In the genomic region with DNA sequence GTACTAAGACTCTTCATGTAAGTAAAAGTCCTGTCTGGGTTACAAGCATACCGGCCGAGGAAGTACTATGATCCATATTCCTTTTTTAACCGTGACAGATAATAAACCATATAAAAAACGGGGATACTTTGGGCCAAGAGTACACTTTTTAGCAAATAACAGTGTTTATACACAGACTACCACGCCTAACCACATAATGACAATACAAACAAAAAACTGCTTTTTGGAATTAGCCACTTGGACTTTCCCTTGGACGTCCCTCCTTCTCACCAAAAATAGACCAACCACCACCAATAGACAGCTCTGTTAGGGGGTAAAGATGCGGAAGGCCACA, we compare ENCODE assay signal across 8 cellular contexts. TPM values are rescaled to one million over a fixed set of nuclear protein-coding genes. Genes with fewer than 3 reads are reported as not detected.
DNase-seq lines count a peak whose midpoint lies in the region; ATAC-seq and TF ChIP-seq lines count a peak whose summit lies in the region.

No MANE protein-coding gene starts in this region.

- ATAC-seq in lung (ENCODE audit: insufficient read depth, low FRiP score), result peak; percentile 3
- ATAC-seq in HG02981 (IDR thresholded peaks at IDR 0.05; ENCODE audit: unreplicated experiment), result no peak

- peaks cover 0 to 9% of the 10 kb centered on the region in 2 donors for H3K4me1 ChIP-seq in lung (ENCODE audit: control insufficient read depth in 2 of 2, insufficient read depth in 2 of 2, low read length in 2 of 2)

- H3K4me1 Mint-ChIP-seq in activated naive CD4-positive, alpha-beta T cell treated with anti-CD3 and anti-CD28 coated beads, Interleukin-2, amount 10 ng/mL, durations not matched to agents 7 days and 5 days, result peaks cover 41% of the 10 kb centered on the region
- H3K4me1 Mint-ChIP-seq in type B pancreatic cell (ENCODE audit: unreplicated experiment), result peaks cover 18% of the 10 kb centered on the region

- peaks cover 18% of the 10 kb centered on the region for H3K36me3 Mint-ChIP-seq in activated naive CD4-positive, alpha-beta T cell treated with anti-CD3 and anti-CD28 coated beads, Interleukin-2, amount 10 ng/mL, durations not matched to agents 7 days and 5 days
- peaks cover 5% of the 10 kb centered on the region for H3K36me3 Mint-ChIP-seq in type B pancreatic cell

- 14 to 22% methylated on average over 7 of the region's 7 CpGs for WGBS in lung, 2 donors

- H3K27me3 Mint-ChIP-seq in activated naive CD4-positive, alpha-beta T cell treated with anti-CD3 and anti-CD28 coated beads, Interleukin-2, amount 10 ng/mL, durations not matched to agents 7 days and 5 days, result peaks cover 4% of the 10 kb centered on the region
- H3K27me3 Mint-ChIP-seq in type B pancreatic cell, result peaks cover 20% of the 10 kb centered on the region

- TF ChIP-seq CTCF in astrocyte of the spinal cord (IDR thresholded peaks at IDR 0.05; ENCODE audit: low read depth, low read length), result no peak
- no peak for TF ChIP-seq CTCF in lung (IDR thresholded peaks at IDR 0.05; ENCODE audit: control extremely low read depth, extremely low read depth)
- TF ChIP-seq CTCF in type B pancreatic cell (conservative IDR thresholded peaks at IDR 0.05), result no peak

- H3K36me3 ChIP-seq in lung (ENCODE audit: control insufficient read depth in 2 of 2, insufficient read depth in 2 of 2, low read length in 2 of 2), result no peaks in the 10 kb centered on the region

- no peaks in the 10 kb centered on the region for H3K27me3 ChIP-seq in lung (ENCODE audit: control insufficient read depth, insufficient read depth)

- in situ Hi-C loops in astrocyte of the spinal cord (cut with HindIII; ENCODE audit: low sequenced_read_pairs), result no loop called here
- in situ Hi-C loops in ACHN (cut with HindIII; ENCODE audit: low pct_ligation_motif_present, low pct_unique_long_range_greater_than_20kb, low sequenced_read_pairs), result no loop called here

- peak overlapping the region; percentile 93 for H3K27ac Mint-ChIP-seq in activated naive CD4-positive, alpha-beta T cell treated with anti-CD3 and anti-CD28 coated beads, Interleukin-2, amount 10 ng/mL, durations not matched to agents 7 days and 5 days
- H3K27ac Mint-ChIP-seq in type B pancreatic cell, result peak overlapping the region; percentile 50

- H3K4me3 Mint-ChIP-seq in activated naive CD4-positive, alpha-beta T cell treated with anti-CD3 and anti-CD28 coated beads, Interleukin-2, amount 10 ng/mL, durations not matched to agents 7 days and 5 days, result peak overlapping the region; percentile 95
- H3K4me3 Mint-ChIP-seq in type B pancreatic cell, result peak overlapping the region; percentile 99

- no peak for DNase-seq in activated naive CD4-positive, alpha-beta T cell treated with anti-CD3 and anti-CD28 coated beads, Interleukin-2, amount 10 ng/mL, durations not matched to agents 7 days and 5 days
- DNase-seq in activated naive CD4-positive, alpha-beta T cell treated with anti-CD3 and anti-CD28 coated beads, Interleukin-2, amount 50 U/mL, for 16 hours, result no peak
- DNase-seq in astrocyte of the spinal cord (ENCODE audit: low read depth, low spot score) (no peak), lung (ENCODE audit: low spot score) (no peak), type B pancreatic cell (ENCODE audit: extremely low spot score, unreplicated experiment) (no peak), NCI-H1436 treated with DMSO at 0.1 percent for 48 hours (lab: John Stamatoyannopoulos, UW) (no peak), ACHN (no peak)

- CTCF ChIA-PET in activated naive CD4-positive, alpha-beta T cell treated with anti-CD3 and anti-CD28 coated beads, Interleukin-2, amount 10 ng/mL, durations not matched to agents 7 days and 5 days (lab: Charles Lee), result interaction anchor here (0.8 kb wide), 1 partner anchor 43 kb away, joined by 3 read pairs; no protein-coding TSS in a partner anchor

- H3K9me3 Mint-ChIP-seq in activated naive CD4-positive, alpha-beta T cell treated with anti-CD3 and anti-CD28 coated beads, Interleukin-2, amount 10 ng/mL, durations not matched to agents 7 days and 5 days, result no peaks in the 10 kb centered on the region
- H3K9me3 Mint-ChIP-seq in type B pancreatic cell, result peaks cover 4% of the 10 kb centered on the region

- peak overlapping the region; percentile 76 for H3K4me3 ChIP-seq in astrocyte of the spinal cord (ENCODE audit: low read depth, low read length)
- H3K4me3 ChIP-seq in lung, result peak overlapping the region; percentile 73

- H3K27ac ChIP-seq in lung (ENCODE audit: low read depth in 1 of 2, low read length in 1 of 2), result peak overlapping the region; percentile 77 to 79

- no peaks in the 10 kb centered on the region for H3K9me3 ChIP-seq in lung (ENCODE audit: control insufficient read depth in 2 of 2, insufficient read depth in 1 of 2, low read length in 1 of 2)

RNA-seq across cellular contexts. Expression of a gene that starts 0.8 kb away (rescaled TPM):
- 10 to 100 TPM; 20.4 to 61.7 TPM for total RNA-seq in lung
- polyA plus RNA-seq in lung, result 10 to 100 TPM; 13.9 to 28.9 TPM
- 26.3 and 27.0 TPM in 2 replicates for total RNA-seq in type B pancreatic cell (ENCODE audit: low replicate concordance)
